In the genomic region with DNA sequence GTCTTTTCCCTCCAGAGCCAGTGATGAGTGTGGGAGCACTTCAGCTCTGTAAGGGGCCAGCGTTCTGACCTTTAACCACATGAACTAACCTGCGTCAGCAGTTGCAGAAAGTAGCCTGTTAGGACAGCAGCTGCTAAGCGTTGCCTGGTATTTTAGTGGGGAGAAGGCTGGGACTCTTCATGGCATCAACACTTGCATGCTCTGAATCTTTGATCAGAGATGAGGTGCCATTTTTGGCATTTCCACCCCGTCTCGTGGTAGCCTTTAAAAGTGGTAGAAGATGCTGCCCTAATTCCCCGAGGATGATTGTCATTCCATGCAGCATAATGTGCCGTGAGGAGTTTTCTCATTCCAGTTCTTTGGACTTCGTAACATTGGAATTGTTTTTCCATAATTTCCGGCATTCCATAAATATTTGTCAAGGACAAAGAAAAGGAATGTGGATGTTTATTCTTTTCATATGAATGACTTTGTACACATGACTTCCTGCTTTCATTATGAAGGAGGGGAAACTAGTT, we compare ENCODE assay signal across 1 cellular context.
TF ChIP-seq lines count a peak whose summit lies in the region.

No MANE protein-coding gene starts in this region.

TF ChIP-seq in SK-N-SH treated with all-trans-retinoic acid at 6 μM for 48 hours, 23 proteins besides CTCF, POLR2A, EP300 and RAD21 (continued from another document):
- TF ChIP-seq, protein P1, sequence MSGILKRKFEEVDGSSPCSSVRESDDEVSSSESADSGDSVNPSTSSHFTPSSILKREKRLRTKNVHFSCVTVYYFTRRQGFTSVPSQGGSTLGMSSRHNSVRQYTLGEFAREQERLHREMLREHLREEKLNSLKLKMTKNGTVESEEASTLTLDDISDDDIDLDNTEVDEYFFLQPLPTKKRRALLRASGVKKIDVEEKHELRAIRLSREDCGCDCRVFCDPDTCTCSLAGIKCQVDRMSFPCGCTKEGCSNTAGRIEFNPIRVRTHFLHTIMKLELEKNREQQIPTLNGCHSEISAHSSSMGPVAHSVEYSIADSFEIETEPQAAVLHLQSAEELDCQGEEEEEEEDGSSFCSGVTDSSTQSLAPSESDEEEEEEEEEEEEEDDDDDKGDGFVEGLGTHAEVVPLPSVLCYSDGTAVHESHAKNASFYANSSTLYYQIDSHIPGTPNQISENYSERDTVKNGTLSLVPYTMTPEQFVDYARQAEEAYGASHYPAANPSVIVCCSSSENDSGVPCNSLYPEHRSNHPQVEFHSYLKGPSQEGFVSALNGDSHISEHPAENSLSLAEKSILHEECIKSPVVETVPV (CRISPR knock-in tag; IDR thresholded peaks at IDR 0.05) = no peak
- TF ChIP-seq TCF4 (CRISPR knock-in tag; IDR thresholded peaks at IDR 0.05; ENCODE audit: borderline replicate concordance) = no peak
